In the genomic region with DNA sequence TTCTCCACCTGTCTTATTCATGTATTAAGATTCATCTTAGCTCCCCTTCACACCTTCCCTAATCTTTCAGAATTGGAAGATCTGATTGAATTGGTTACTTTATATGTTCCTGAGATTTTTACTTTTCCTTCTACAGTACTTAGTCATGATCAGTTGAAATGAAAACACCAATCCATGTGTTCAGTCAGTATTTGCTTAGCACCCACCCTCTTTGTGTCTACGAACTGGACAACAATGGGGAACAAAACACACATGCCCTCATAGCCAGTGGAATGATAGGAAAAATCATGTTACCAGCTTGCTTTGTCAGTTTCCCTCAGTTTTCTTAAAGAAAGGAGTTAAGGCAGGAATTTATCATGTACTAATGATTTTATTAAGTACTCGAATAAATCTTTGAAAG, we compare ENCODE assay signal across 10 cellular contexts. TPM values are rescaled to one million over a fixed set of nuclear protein-coding genes. Genes with fewer than 3 reads are reported as not detected.
DNase-seq lines count a peak whose midpoint lies in the region; ATAC-seq, FAIRE-seq and TF ChIP-seq lines count a peak whose summit lies in the region.
"Had no signal": no experiment of that assay in that cellular context is flagged by ENCODE, and none has a peak within 500 bp of the region (broad histone marks: within the 10 kb centered on the region; RNA-seq: fewer than 3 reads in every experiment).

No MANE protein-coding gene starts in this region.

- H3K4me3 Mint-ChIP-seq in activated T-cell treated with anti-CD3 and anti-CD28 coated beads, Interleukin-2, amount 50 U/mL, for 4 hours: peak overlapping the region; percentile 96

- DNase-seq in activated T-cell treated with anti-CD3 and anti-CD28 coated beads, Interleukin-2, amount 50 U/mL, for 4 hours: no peak
- no peak for DNase-seq in activated T-cell treated with anti-CD3 and anti-CD28 coated beads for 4 hours
- peak; percentile 53 for DNase-seq in RKO (ENCODE audit: low spot score)
- DNase-seq in H1 (ENCODE audit: low read depth in 1 of 2, low spot score in 2 of 2): no peak
- no peak for DNase-seq in sciatic nerve (ENCODE audit: low spot score)
- DNase-seq in left ventricle myocardium superior: no peak
- no peak for DNase-seq in upper lobe of right lung
- DNase-seq: left cardiac atrium had no signal

- no peak for TF ChIP-seq POLR2A in H1 (IDR thresholded peaks at IDR 0.05; ENCODE audit: control extremely low read depth in 1 of 2, low read depth in 2 of 2, low read length in 2 of 2)

- H3K9me3 Mint-ChIP-seq in activated T-cell treated with anti-CD3 and anti-CD28 coated beads, Interleukin-2, amount 50 U/mL, for 4 hours: no peaks in the 10 kb centered on the region

- no peak for TF ChIP-seq RAD21 in H1 (IDR thresholded peaks at IDR 0.05 in 1 of 2, conservative IDR thresholded peaks at IDR 0.05 in 1 of 2; ENCODE audit: low read depth in 2 of 2, low read length in 2 of 2)

- H3K4me3 ChIP-seq in H1 (ENCODE audit: extremely low read depth in 1 of 4, insufficient read depth in 2 of 4, low read depth in 3 of 4, low read length in 4 of 4) (peak overlapping the region in 2 of 4 experiments; percentile 1 to 97; a peak in 5 of 8 replicates), skeletal muscle satellite cell (ENCODE audit: low read length) (no peak overlapping the region), upper lobe of right lung (no peak overlapping the region)

- no peak overlapping the region for H2AFZ ChIP-seq in H1 (ENCODE audit: low read length)

- H2BK120ac ChIP-seq in H1 (replicated peaks; ENCODE audit: low read depth, low read length): no peak overlapping the region

- no peak overlapping the region for H2BK20ac ChIP-seq in H1 (ENCODE audit: low read length)

- H3K79me2 ChIP-seq in H1 (ENCODE audit: control insufficient read depth in 1 of 2, insufficient read depth in 2 of 2, low read length in 2 of 2): peaks cover 30 to 58% of the 10 kb centered on the region in 2 experiments

- H3K36me3 Mint-ChIP-seq in activated T-cell treated with anti-CD3 and anti-CD28 coated beads, Interleukin-2, amount 50 U/mL, for 4 hours (ENCODE audit: insufficient read depth): peaks cover 22% of the 10 kb centered on the region

- H3K9me3 ChIP-seq in H1 (ENCODE audit: insufficient read depth in 2 of 2, low read depth in 1 of 2, low read length in 1 of 2) (no peaks in the 10 kb centered on the region), skeletal muscle satellite cell (replicated peaks; ENCODE audit: low read length) (no peaks in the 10 kb centered on the region), upper lobe of right lung (no peaks in the 10 kb centered on the region)
- H3K9me3 ChIP-seq: colonic mucosa had no signal

- intact Hi-C loops in sciatic nerve (cut with DNase I) (no loop called here), left ventricle myocardium superior (cut with micrococcal nuclease) (no loop called here), upper lobe of right lung (cut with DNase I) (no loop called here)

- no peak overlapping the region for H2AK5ac ChIP-seq in H1 (ENCODE audit: low read depth, low read length)

- WGBS in H1 (ENCODE audit: extremely low coverage in 1 of 2, insufficient coverage in 1 of 2, insufficient read length in 1 of 2, insufficient replicate concordance in 2 of 2, low coverage in 1 of 2, low lambda C conversion rate in 2 of 2, missing lambda C conversion rate in 1 of 2), 2 experiments: 95% methylated on average over 2 of the region's 2 CpGs; no CpG with 5 or more reads in 1 of the 2 experiments

- H2BK15ac ChIP-seq in H1 (ENCODE audit: low read length): no peak overlapping the region

- CTCF ChIA-PET in H1 (lab: Charles Lee; ENCODE audit: partially characterized antibody): interaction anchor here (1.2 kb wide), 1 partner anchor 56 kb away, joined by 4 read pairs; no protein-coding TSS in a partner anchor

- H3K18ac ChIP-seq in H1 (ENCODE audit: extremely low read depth, low read length): no peak overlapping the region

- peaks cover 18% of the 10 kb centered on the region for H3K4me1 Mint-ChIP-seq in activated T-cell treated with anti-CD3 and anti-CD28 coated beads, Interleukin-2, amount 50 U/mL, for 4 hours (ENCODE audit: low read depth)

- TF ChIP-seq CTCF in H1 (IDR thresholded peaks at IDR 0.05; ENCODE audit: control extremely low read depth in 1 of 3, insufficient read depth in 1 of 3, low read depth in 1 of 3, low read length in 3 of 3) (no peak), upper lobe of right lung (IDR thresholded peaks at IDR 0.05) (no peak)

- peak overlapping the region; percentile 91 to 98; a peak in 2 of 4 replicates for H3K4me2 ChIP-seq in H1 (ENCODE audit: insufficient read depth in 1 of 2, low read depth in 2 of 2, low read length in 2 of 2)
- peak overlapping the region; percentile 97 for H3K4me2 ChIP-seq in skeletal muscle satellite cell (ENCODE audit: low read length)

- no peak overlapping the region for H4K91ac ChIP-seq in H1 (replicated peaks; ENCODE audit: insufficient read length, low read length)

- no peak overlapping the region for H4K8ac ChIP-seq in H1 (ENCODE audit: extremely low read depth, insufficient read depth, low read length)

- peaks cover 4% of the 10 kb centered on the region for H3K23me2 ChIP-seq in H1 (ENCODE audit: low read depth, low read length)

- no peak overlapping the region for H4K5ac ChIP-seq in H1 (ENCODE audit: insufficient read length, low read depth, low read length)

- no peaks in the 10 kb centered on the region for H3K27me3 Mint-ChIP-seq in activated T-cell treated with anti-CD3 and anti-CD28 coated beads, Interleukin-2, amount 50 U/mL, for 4 hours (ENCODE audit: low read depth)

- H4K20me1 ChIP-seq in H1 (replicated peaks in 1 of 2; ENCODE audit: control insufficient read depth in 1 of 2, insufficient read depth in 2 of 2, low read length in 2 of 2): peaks cover 3 to 9% of the 10 kb centered on the region in 2 experiments

- no peak overlapping the region for H3K56ac ChIP-seq in H1 (replicated peaks; ENCODE audit: insufficient read length, low read depth, low read length)

- H3K9ac ChIP-seq in H1 (replicated peaks in 1 of 4; ENCODE audit: extremely low read depth in 1 of 4, low read depth in 3 of 4, low read length in 3 of 4) (peak overlapping the region in 1 of 4 experiments; percentile 12; a peak in 1 of 7 replicates), skeletal muscle satellite cell (ENCODE audit: low read depth, low read length) (no peak overlapping the region)

- H3K36me3 ChIP-seq in H1 (ENCODE audit: control insufficient read depth in 2 of 4, insufficient read depth in 4 of 4, low read length in 3 of 4): peaks cover 13 to 47% (median 30%) of the 10 kb centered on the region in 4 experiments
- H3K36me3 ChIP-seq in skeletal muscle satellite cell (ENCODE audit: insufficient read depth, low read length): peaks cover 17% of the 10 kb centered on the region
- H3K36me3 ChIP-seq in upper lobe of right lung: peaks cover 36% of the 10 kb centered on the region
- H3K36me3 ChIP-seq: colonic mucosa had no signal

- no peak overlapping the region for H2BK12ac ChIP-seq in H1 (ENCODE audit: low read depth, low read length)

- no peak overlapping the region for H3K4ac ChIP-seq in H1 (replicated peaks; ENCODE audit: insufficient read length, low read depth, low read length)

- H3K23ac ChIP-seq in H1 (ENCODE audit: insufficient read length): no peak overlapping the region

- H3K27me3 ChIP-seq in H1 (replicated peaks in 1 of 4; ENCODE audit: control insufficient read depth in 3 of 4, extremely low read depth in 1 of 4, insufficient read depth in 3 of 4, low read length in 3 of 4) (no peaks in the 10 kb centered on the region), skeletal muscle satellite cell (ENCODE audit: control insufficient read depth, insufficient read depth, low read length) (no peaks in the 10 kb centered on the region), upper lobe of right lung (no peaks in the 10 kb centered on the region)
- H3K27me3 ChIP-seq: colonic mucosa had no signal

- no peak overlapping the region for H3K14ac ChIP-seq in H1 (ENCODE audit: insufficient read length)

- no peak overlapping the region for H3K27ac ChIP-seq in H1 (ENCODE audit: low read depth, low read length)
- no peak overlapping the region for H3K27ac ChIP-seq in upper lobe of right lung

- no peak for TF ChIP-seq EP300 in H1 (IDR thresholded peaks at IDR 0.05; ENCODE audit: borderline replicate concordance in 1 of 2, low read depth in 2 of 2, low read length in 2 of 2)

- no peak overlapping the region for H2BK5ac ChIP-seq in H1 (ENCODE audit: low read depth, low read length)

- FAIRE-seq in H1 (lab: Jason Lieb, UNC): no peak

- peaks cover 3% of the 10 kb centered on the region for H3K79me1 ChIP-seq in H1 (ENCODE audit: low read depth, low read length)

- ATAC-seq in activated T-cell treated with anti-CD3 and anti-CD28 coated beads, Interleukin-2, amount 50 U/mL, for 4 hours: no peak
- ATAC-seq in sciatic nerve (no peak), left ventricle myocardium superior (no peak), upper lobe of right lung (no peak)
- ATAC-seq: left cardiac atrium had no signal

- peaks cover 0 to 3% (median 0%) of the 10 kb centered on the region in 4 experiments; a peak in 4 of 7 replicates for H3K4me1 ChIP-seq in H1 (replicated peaks in 1 of 4; ENCODE audit: control insufficient read depth in 3 of 4, insufficient read depth in 4 of 4, low read length in 3 of 4)
- H3K4me1 ChIP-seq in skeletal muscle satellite cell (ENCODE audit: control insufficient read depth, insufficient read depth, low read length): peaks cover 16% of the 10 kb centered on the region
- peaks cover 29% of the 10 kb centered on the region for H3K4me1 ChIP-seq in upper lobe of right lung

- POLR2A ChIA-PET in H1 (lab: Charles Lee; ENCODE audit: partially characterized antibody): interaction anchor here (0.9 to 4.9 kb wide), 3 partner anchors 12 to 31 kb away, joined by 3 to 48 read pairs (median 5); no protein-coding TSS in a partner anchor

RNA-seq across cellular contexts. Expression of a gene that starts 2.0 kb away (rescaled TPM):
- total RNA-seq in activated T-cell treated with anti-CD3 and anti-CD28 coated beads, Interleukin-2, amount 50 U/mL, for 4 hours: 10 to 100 TPM in 2 of 3 donors, 1 to 10 TPM in 1; 8.8 to 11.9 (median 11.0) TPM
- total RNA-seq in H1 (2021; fragmentation: NEBNext Ultra II Directional; extraction: Animal tissue kit (Norgen Biotek cat#: 25700)): 40.6 and 42.5 TPM in 2 replicates
- polyA plus RNA-seq in H1 (2011; rRNA removed): 9.4 and 14.9 TPM in 2 replicates
- polyA plus RNA-seq in H1 (2011; cell fraction: cytosol; rRNA removed): 19.1 TPM
- polyA plus RNA-seq in H1 (2011; cell fraction: nucleus; rRNA removed): 9.5 TPM
- polyA plus RNA-seq in H1 (2012, experiment 1 of 2): 22.4 to 37.9 TPM (median 24.9 TPM) in 4 replicates
- polyA plus RNA-seq in H1 (2012, experiment 2 of 2): 2.5 TPM
- polyA plus RNA-seq in H1 (2013, experiment 1 of 2): 38.4 TPM
- polyA plus RNA-seq in H1 (2013, experiment 2 of 2): 39.6 TPM
- polyA minus RNA-seq in H1 (2011; rRNA and poly(A)+ RNA removed): 16.4 and 24.8 TPM in 2 replicates
- 13.1 TPM for polyA minus RNA-seq in H1 (2011; cell fraction: cytosol; rRNA and poly(A)+ RNA removed)
- polyA minus RNA-seq in H1 (2011; cell fraction: nucleus; rRNA and poly(A)+ RNA removed): 21.1 TPM
- total RNA-seq in skeletal muscle satellite cell (2012; rRNA removed): 12.0 and 12.9 TPM in 2 replicates
- total RNA-seq in sciatic nerve (5.7 TPM), left ventricle myocardium superior (1.4 TPM), upper lobe of right lung (8.9 TPM)

RNA-seq across cellular contexts. Expression of a gene that starts 3.0 kb away (rescaled TPM):
- total RNA-seq in activated T-cell treated with anti-CD3 and anti-CD28 coated beads, Interleukin-2, amount 50 U/mL, for 4 hours: 100 to 1,000 TPM; 126 to 127 (median 126) TPM
- 118 and 120 TPM in 2 replicates for total RNA-seq in H1 (2021; fragmentation: NEBNext Ultra II Directional; extraction: Animal tissue kit (Norgen Biotek cat#: 25700))
- polyA plus RNA-seq in H1 (2011; rRNA removed): 18.5 and 24.6 TPM in 2 replicates
- 38.0 TPM for polyA plus RNA-seq in H1 (2011; cell fraction: cytosol; rRNA removed)
- polyA plus RNA-seq in H1 (2011; cell fraction: nucleus; rRNA removed): 14.9 TPM
- polyA plus RNA-seq in H1 (2012, experiment 1 of 2): 50.9 to 107 TPM (median 61.3 TPM) in 4 replicates
- polyA plus RNA-seq in H1 (2012, experiment 2 of 2): 6.5 TPM
- polyA plus RNA-seq in H1 (2013, experiment 1 of 2): 66.0 TPM
- polyA plus RNA-seq in H1 (2013, experiment 2 of 2): 66.7 TPM
- 46.3 and 63.4 TPM in 2 replicates for polyA minus RNA-seq in H1 (2011; rRNA and poly(A)+ RNA removed)
- 56.3 TPM for polyA minus RNA-seq in H1 (2011; cell fraction: cytosol; rRNA and poly(A)+ RNA removed)
- polyA minus RNA-seq in H1 (2011; cell fraction: nucleus; rRNA and poly(A)+ RNA removed): 39.2 TPM
- total RNA-seq in skeletal muscle satellite cell (2012; rRNA removed): 73.8 and 80.9 TPM in 2 replicates
- total RNA-seq in sciatic nerve (76.7 TPM), left ventricle myocardium superior (95.5 TPM), upper lobe of right lung (81.1 TPM)

RNA-seq across cellular contexts. Expression of a gene that starts 56.9 kb away (rescaled TPM):
- total RNA-seq in activated T-cell treated with anti-CD3 and anti-CD28 coated beads, Interleukin-2, amount 50 U/mL, for 4 hours: 1 to 10 TPM; 2.4 to 3.2 (median 2.7) TPM
- total RNA-seq in H1 (2021; fragmentation: NEBNext Ultra II Directional; extraction: Animal tissue kit (Norgen Biotek cat#: 25700)): 7.0 and 8.8 TPM in 2 replicates
- polyA plus RNA-seq in H1 (2011; rRNA removed): 0.66 and 1.3 TPM in 2 replicates
- 1.2 TPM for polyA plus RNA-seq in H1 (2011; cell fraction: cytosol; rRNA removed)
- 1.0 TPM for polyA plus RNA-seq in H1 (2011; cell fraction: nucleus; rRNA removed)
- polyA plus RNA-seq in H1 (2012, experiment 1 of 2): 3.4 to 7.4 TPM (median 3.7 TPM) in 4 replicates
- 0.18 TPM for polyA plus RNA-seq in H1 (2012, experiment 2 of 2)
- 12.5 TPM for polyA plus RNA-seq in H1 (2013, experiment 1 of 2)
- polyA plus RNA-seq in H1 (2013, experiment 2 of 2): 11.8 TPM
- polyA minus RNA-seq in H1 (2011; rRNA and poly(A)+ RNA removed): 1.7 and 5.8 TPM in 2 replicates
- 2.0 TPM for polyA minus RNA-seq in H1 (2011; cell fraction: cytosol; rRNA and poly(A)+ RNA removed)
- 10.9 TPM for polyA minus RNA-seq in H1 (2011; cell fraction: nucleus; rRNA and poly(A)+ RNA removed)
- total RNA-seq in skeletal muscle satellite cell (2012; rRNA removed): 5.7 and 7.6 TPM in 2 replicates
- 15.2 TPM for total RNA-seq in sciatic nerve
- 12.3 TPM for total RNA-seq in left ventricle myocardium superior
- total RNA-seq in upper lobe of right lung: 6.7 TPM
